In genomic region chr3:135229018-135229495, GRCh38 we compare ENCODE assay signal across 14 cellular contexts.
DNase-seq lines count a peak whose midpoint lies in the region; ATAC-seq and TF ChIP-seq lines count a peak whose summit lies in the region.
"Had no signal": no experiment of that assay in that cellular context is flagged by ENCODE, and none has a peak within 500 bp of the region (broad histone marks: within the 10 kb centered on the region; RNA-seq: fewer than 3 reads in every experiment).

No MANE protein-coding gene starts in this region.

- H3K27me3 Mint-ChIP-seq in activated T-helper 17 cell treated with anti-CD3 and anti-CD28 coated beads, Interleukin-2, amount 50 U/mL, for 72 hours: no peaks in the 10 kb centered on the region
- H3K27me3 Mint-ChIP-seq: CD4-positive, CD25-positive, alpha-beta regulatory T cell had no signal

- no TSS peak for BruUV-seq in mammary epithelial cell (replicated peaks; lab: Mats Ljungman, UMichigan)

- peak overlapping the region; percentile 11 for H3K27ac ChIP-seq in OCI-LY3 (ENCODE audit: low read length)
- no peak overlapping the region for H3K27ac ChIP-seq in lung (ENCODE audit: low read depth in 1 of 2, low read length in 1 of 2)
- no peak overlapping the region for H3K27ac ChIP-seq in mammary epithelial cell (ENCODE audit: insufficient read depth, low read depth, low read length)
- H3K27ac ChIP-seq: colonic mucosa had no signal

- TF ChIP-seq CTCF in OCI-LY3 (IDR thresholded peaks at IDR 0.05; ENCODE audit: low read depth, low read length) (no peak), lung (IDR thresholded peaks at IDR 0.05; ENCODE audit: control extremely low read depth, extremely low read depth) (no peak), mammary epithelial cell (conservative IDR thresholded peaks at IDR 0.05 in 1 of 2, IDR thresholded peaks at IDR 0.05 in 1 of 2; ENCODE audit: extremely low read depth in 1 of 2, insufficient read depth in 1 of 2, low read depth in 1 of 2, low read length in 2 of 2) (no peak)

- peak; percentile 44 for ATAC-seq in lung (ENCODE audit: insufficient read depth, low FRiP score)
- ATAC-seq in GM18502 (IDR thresholded peaks at IDR 0.05; ENCODE audit: poor library complexity, unreplicated experiment): no peak
- ATAC-seq in activated T-helper 17 cell treated with anti-CD3 and anti-CD28 coated beads, Interleukin-2, amount 50 U/mL, for 72 hours (replicated peaks): no peak

- peaks cover 2% of the 10 kb centered on the region for H3K9me3 Mint-ChIP-seq in activated T-helper 17 cell treated with anti-CD3 and anti-CD28 coated beads, Interleukin-2, amount 50 U/mL, for 72 hours

- H3K4me2 ChIP-seq in OCI-LY3 (ENCODE audit: low read length) (no peak overlapping the region), mammary epithelial cell (ENCODE audit: insufficient read depth, low read depth, low read length) (no peak overlapping the region)

- H3K27ac Mint-ChIP-seq in activated T-helper 17 cell treated with anti-CD3 and anti-CD28 coated beads, Interleukin-2, amount 50 U/mL, for 72 hours: no peak overlapping the region
- H3K27ac Mint-ChIP-seq: CD4-positive, CD25-positive, alpha-beta regulatory T cell had no signal

- H3K9me3 ChIP-seq in OCI-LY3 (ENCODE audit: insufficient read depth, low read length) (no peaks in the 10 kb centered on the region), lung (ENCODE audit: control insufficient read depth in 2 of 2, insufficient read depth in 1 of 2, low read length in 1 of 2) (no peaks in the 10 kb centered on the region), mammary epithelial cell (replicated peaks; ENCODE audit: insufficient read depth, low read length) (peaks cover 6% of the 10 kb centered on the region)
- H3K9me3 ChIP-seq: colonic mucosa had no signal

- dilution Hi-C loops in mammary epithelial cell (cut with HindIII; ENCODE audit: low sequenced_read_pairs): no loop called here

- H3K4me3 ChIP-seq in OCI-LY3 (ENCODE audit: low read length): no peak overlapping the region
- H3K4me3 ChIP-seq in lung: no peak overlapping the region
- no peak overlapping the region for H3K4me3 ChIP-seq in mammary epithelial cell (replicated peaks in 1 of 3; ENCODE audit: insufficient read depth in 1 of 3, low read depth in 2 of 3, low read length in 3 of 3)
- H3K4me3 ChIP-seq: colonic mucosa had no signal

- H4K20me1 ChIP-seq in OCI-LY3 (ENCODE audit: insufficient read depth, low read length) (peaks cover 19% of the 10 kb centered on the region), mammary epithelial cell (ENCODE audit: insufficient read depth, low read length) (no peaks in the 10 kb centered on the region)

- 18 to 34% methylated on average over 5 of the region's 5 CpGs for WGBS in lung, 2 donors
- WGBS in mammary epithelial cell (ENCODE audit: low coverage, missing lambda C conversion rate): 40% methylated on average over 5 of the region's 5 CpGs

- DNase-seq in DMS153 (lab: John Stamatoyannopoulos, UW) (peak; percentile 92), NCI-H187 treated with DMSO at 0.1 percent for 48 hours (lab: John Stamatoyannopoulos, UW) (peak; percentile 42), lung (ENCODE audit: low spot score) (no peak), mammary epithelial cell (no peak)
- no peak for DNase-seq in activated CD4-positive, alpha-beta T cell treated with anti-CD3 and anti-CD28 coated beads, Interleukin-2, amount 50 U/mL, for 48 hours
- DNase-seq: activated effector memory CD4-positive, alpha-beta T cell treated with anti-CD3 and anti-CD28 coated beads, Interleukin-2, amount 50 U/mL, for 16 hours; CD4-positive, CD25-positive, alpha-beta regulatory T cell; colonic mucosa; KBM-7; occipital lobe; T-helper 9 cell had no signal

- no peaks in the 10 kb centered on the region for H3K4me1 Mint-ChIP-seq in activated T-helper 17 cell treated with anti-CD3 and anti-CD28 coated beads, Interleukin-2, amount 50 U/mL, for 72 hours
- H3K4me1 Mint-ChIP-seq: CD4-positive, CD25-positive, alpha-beta regulatory T cell had no signal

- H3K4me1 ChIP-seq in OCI-LY3 (ENCODE audit: low read length): peaks cover 46% of the 10 kb centered on the region
- peaks cover 0 to 6% of the 10 kb centered on the region in 2 donors for H3K4me1 ChIP-seq in lung (ENCODE audit: control insufficient read depth in 2 of 2, insufficient read depth in 2 of 2, low read length in 2 of 2)
- H3K4me1 ChIP-seq in mammary epithelial cell (ENCODE audit: insufficient read depth, low read length): no peaks in the 10 kb centered on the region
- H3K4me1 ChIP-seq: colonic mucosa had no signal

- no peaks in the 10 kb centered on the region for H3K36me3 Mint-ChIP-seq in activated T-helper 17 cell treated with anti-CD3 and anti-CD28 coated beads, Interleukin-2, amount 50 U/mL, for 72 hours (ENCODE audit: low read depth)
- H3K36me3 Mint-ChIP-seq: CD4-positive, CD25-positive, alpha-beta regulatory T cell had no signal

- peaks cover 5% of the 10 kb centered on the region; the same call in 1 of the 2 replicates for H3K79me2 ChIP-seq in OCI-LY3 (ENCODE audit: low read length)
- no peaks in the 10 kb centered on the region for H3K79me2 ChIP-seq in mammary epithelial cell (ENCODE audit: insufficient read depth, low read length)

- in situ Hi-C loops in mammary epithelial cell (cut with MboI; ENCODE audit: low sequenced_read_pairs in 2 of 2): no loop called here

- CTCF ChIA-PET in mammary epithelial cell (lab: Charles Lee; ENCODE audit: low non-redundant PET): no interaction called here

- no peak overlapping the region for H3K4me3 Mint-ChIP-seq in activated T-helper 17 cell treated with anti-CD3 and anti-CD28 coated beads, Interleukin-2, amount 50 U/mL, for 72 hours
- H3K4me3 Mint-ChIP-seq: CD4-positive, CD25-positive, alpha-beta regulatory T cell had no signal

- H2AFZ ChIP-seq in OCI-LY3 (ENCODE audit: low read depth, low read length): no peak overlapping the region
- H2AFZ ChIP-seq in mammary epithelial cell (ENCODE audit: low read depth, low read length): no peak overlapping the region

- no peak overlapping the region for H3K9ac ChIP-seq in OCI-LY3 (ENCODE audit: low read length)
- H3K9ac ChIP-seq in mammary epithelial cell (ENCODE audit: insufficient read depth, low read length): no peak overlapping the region

- intact Hi-C loops in mammary epithelial cell (cut with micrococcal nuclease): no loop called here

- peaks cover 54% of the 10 kb centered on the region for H3K36me3 ChIP-seq in OCI-LY3 (replicated peaks; ENCODE audit: low read depth, low read length)
- H3K36me3 ChIP-seq in lung (ENCODE audit: control insufficient read depth in 2 of 2, insufficient read depth in 2 of 2, low read length in 2 of 2): no peaks in the 10 kb centered on the region
- no peaks in the 10 kb centered on the region for H3K36me3 ChIP-seq in mammary epithelial cell (ENCODE audit: insufficient read depth, low read length)
- H3K36me3 ChIP-seq: colonic mucosa had no signal

- no peaks in the 10 kb centered on the region for H3K27me3 ChIP-seq in OCI-LY3 (ENCODE audit: low read depth, low read length)
- no peaks in the 10 kb centered on the region for H3K27me3 ChIP-seq in lung (ENCODE audit: control insufficient read depth, insufficient read depth)
- no peaks in the 10 kb centered on the region for H3K27me3 ChIP-seq in mammary epithelial cell (ENCODE audit: insufficient read depth, low read length)
- H3K27me3 ChIP-seq: colonic mucosa had no signal

Comparison
In these comparisons a context has a peak if more than half of its experiments do, and no peak if none do; other contexts are left out.
1. DNase-seq: peak in DMS153 (single experiment) and NCI-H187 treated with DMSO at 0.1 percent for 48 hours (single experiment); none in lung (single experiment), mammary epithelial cell (single experiment) and activated CD4-positive, alpha-beta T cell treated with anti-CD3 and anti-CD28 coated beads, Interleukin-2, amount 50 U/mL, for 48 hours (0 of 2).